In the genomic region with DNA sequence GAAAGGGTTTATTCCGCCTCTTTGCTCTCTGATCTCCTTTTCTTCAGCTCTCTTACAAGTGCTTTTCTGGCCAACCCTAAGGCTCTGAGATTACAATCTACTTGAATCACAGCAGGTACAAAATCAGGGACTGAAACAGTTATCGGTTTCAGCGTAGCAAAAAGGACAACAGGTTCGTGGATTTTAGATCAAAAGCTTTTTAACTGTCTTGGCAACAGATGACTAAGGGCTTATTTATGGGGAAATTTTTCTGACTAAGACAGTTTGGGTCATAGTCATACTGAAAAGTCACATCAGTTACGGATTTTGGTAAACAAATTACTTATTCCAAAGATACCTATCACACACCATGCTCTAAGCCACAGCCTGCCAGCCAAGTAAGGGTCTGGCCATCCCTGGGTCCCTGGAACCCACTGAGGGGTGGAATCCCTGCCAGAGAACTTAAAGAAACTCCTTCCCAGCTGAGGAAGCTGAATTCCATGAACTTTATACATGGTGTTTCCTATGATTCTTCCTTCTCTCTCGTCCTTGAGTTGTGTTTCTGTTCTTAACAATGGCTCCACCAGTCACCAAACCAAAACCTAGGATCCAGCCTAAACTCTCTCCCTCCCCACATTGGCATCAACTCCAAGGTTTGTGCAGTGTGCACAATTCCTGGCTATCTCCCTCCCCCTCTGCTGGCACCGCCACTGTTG, we compare ENCODE assay signal across 8 cellular contexts.
A peak's percentile ranks its signal among the peaks of the same experiment; 100 is the strongest.
DNase-seq lines count a peak whose midpoint lies in the region; ATAC-seq, FAIRE-seq and TF ChIP-seq lines count a peak whose summit lies in the region.

No MANE protein-coding gene starts in this region.

- ATAC-seq in GM18868 (IDR thresholded peaks at IDR 0.05; ENCODE audit: unreplicated experiment), result peak; percentile 56
- ATAC-seq in HG03280 (IDR thresholded peaks at IDR 0.05; ENCODE audit: unreplicated experiment), result peak; percentile 37
- no peak for ATAC-seq in WTC11

- H3K4me1 Mint-ChIP-seq in WTC11, result peaks cover 24% of the 10 kb centered on the region

- no peak overlapping the region for H3K27ac Mint-ChIP-seq in WTC11

- H3K27ac ChIP-seq in small intestine (ENCODE audit: low read depth in 1 of 2, low read length in 1 of 2), result peak overlapping the region in 1 of 2 donors; percentile 64

- WGBS in small intestine, 3 donors, result 28 to 45% (median 38%) methylated on average over 7 of the region's 7 CpGs

- H3K4me3 ChIP-seq in fibroblast of pulmonary artery (replicated peaks; ENCODE audit: low read depth, low read length), result peak overlapping the region; percentile 63
- no peak overlapping the region for H3K4me3 ChIP-seq in small intestine (ENCODE audit: low read depth in 1 of 2, low read length in 2 of 2)

- H3K4me3 Mint-ChIP-seq in WTC11, result peak overlapping the region; percentile 94

- DNase-seq in AML-193 (lab: John Stamatoyannopoulos, UW), result peak; percentile 18 to 30
- no peak for DNase-seq in WTC11 (ENCODE audit: low spot score)
- peak; percentile 45 for DNase-seq in fibroblast of pulmonary artery (ENCODE audit: low read depth)
- DNase-seq in small intestine, result peak; percentile 22
- DNase-seq in NCI-H82 treated with DMSO at 0.1 percent for 48 hours (lab: John Stamatoyannopoulos, UW; ENCODE audit: unreplicated experiment), result no peak
- no peak for DNase-seq in COLO668 (lab: John Stamatoyannopoulos, UW; ENCODE audit: unreplicated experiment)

- no peaks in the 10 kb centered on the region for H3K9me3 ChIP-seq in small intestine (ENCODE audit: control insufficient read depth, low read depth)

- no peaks in the 10 kb centered on the region for H3K9me3 Mint-ChIP-seq in WTC11

- H3K36me3 Mint-ChIP-seq in WTC11, result peaks cover 8% of the 10 kb centered on the region; the same call in 1 of the 2 replicates

- POLR2A ChIA-PET in WTC11 (lab: Charles Lee), result interaction anchor here (0.5 to 0.6 kb wide), 2 partner anchors 358 to 443 kb away, joined by 3 to 4 read pairs; no protein-coding TSS in a partner anchor

- H3K4me1 ChIP-seq in small intestine (ENCODE audit: control insufficient read depth in 2 of 2, insufficient read depth in 1 of 2, low read depth in 1 of 2, low read length in 1 of 2), result peaks cover 0 to 11% of the 10 kb centered on the region in 2 donors

- H3K27me3 Mint-ChIP-seq in WTC11 (ENCODE audit: low read depth), result peaks cover 31% of the 10 kb centered on the region

- TF ChIP-seq CTCF in WTC11 (IDR thresholded peaks at IDR 0.05) (no peak), fibroblast of pulmonary artery (IDR thresholded peaks at IDR 0.05; ENCODE audit: low read length, missing control alignments) (no peak)

- no peak for FAIRE-seq in small intestine (lab: Jason Lieb, UNC)

- no peaks in the 10 kb centered on the region for H3K36me3 ChIP-seq in small intestine (ENCODE audit: control insufficient read depth in 2 of 2, insufficient read depth in 2 of 2, low read length in 2 of 2)

- H3K27me3 ChIP-seq in small intestine (ENCODE audit: control insufficient read depth in 2 of 2, insufficient read depth in 2 of 2, low read length in 2 of 2), result no peaks in the 10 kb centered on the region

- CTCF ChIA-PET in WTC11 (lab: Charles Lee), result no interaction called here

TF ChIP-seq in WTC11, 78 proteins besides CTCF, POLR2A, EP300 and RAD21 (continues in another document):
- no peak for TF ChIP-seq GRHL2 (CRISPR knock-in tag; IDR thresholded peaks at IDR 0.05; ENCODE audit: insufficient replicate concordance, severe bottlenecking)
- TF ChIP-seq, protein P1, sequence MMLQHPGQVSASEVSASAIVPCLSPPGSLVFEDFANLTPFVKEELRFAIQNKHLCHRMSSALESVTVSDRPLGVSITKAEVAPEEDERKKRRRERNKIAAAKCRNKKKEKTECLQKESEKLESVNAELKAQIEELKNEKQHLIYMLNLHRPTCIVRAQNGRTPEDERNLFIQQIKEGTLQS (CRISPR knock-in tag; conservative IDR thresholded peaks at IDR 0.05), result no peak
- no peak for TF ChIP-seq RORB (CRISPR knock-in tag; IDR thresholded peaks at IDR 0.05)
- TF ChIP-seq NFATC4 (CRISPR knock-in tag; IDR thresholded peaks at IDR 0.05), result no peak
- no peak for TF ChIP-seq NFYB (CRISPR knock-in tag; conservative IDR thresholded peaks at IDR 0.05; ENCODE audit: low read depth)
- TF ChIP-seq TP53 (CRISPR knock-in tag; IDR thresholded peaks at IDR 0.05), result no peak
- TF ChIP-seq USF1 (CRISPR knock-in tag; IDR thresholded peaks at IDR 0.05), result no peak
- TF ChIP-seq TCF7 (CRISPR knock-in tag; IDR thresholded peaks at IDR 0.05; ENCODE audit: low read depth), result no peak
- no peak for TF ChIP-seq GTF2I (CRISPR knock-in tag; conservative IDR thresholded peaks at IDR 0.05)
- no peak for TF ChIP-seq ZNF121 (CRISPR knock-in tag; IDR thresholded peaks at IDR 0.05)
- no peak for TF ChIP-seq ZNF532 (CRISPR knock-in tag; IDR thresholded peaks at IDR 0.05; ENCODE audit: borderline replicate concordance)
- no peak for TF ChIP-seq CBFB (CRISPR knock-in tag; IDR thresholded peaks at IDR 0.05; ENCODE audit: low read depth)
- TF ChIP-seq, protein P2, sequence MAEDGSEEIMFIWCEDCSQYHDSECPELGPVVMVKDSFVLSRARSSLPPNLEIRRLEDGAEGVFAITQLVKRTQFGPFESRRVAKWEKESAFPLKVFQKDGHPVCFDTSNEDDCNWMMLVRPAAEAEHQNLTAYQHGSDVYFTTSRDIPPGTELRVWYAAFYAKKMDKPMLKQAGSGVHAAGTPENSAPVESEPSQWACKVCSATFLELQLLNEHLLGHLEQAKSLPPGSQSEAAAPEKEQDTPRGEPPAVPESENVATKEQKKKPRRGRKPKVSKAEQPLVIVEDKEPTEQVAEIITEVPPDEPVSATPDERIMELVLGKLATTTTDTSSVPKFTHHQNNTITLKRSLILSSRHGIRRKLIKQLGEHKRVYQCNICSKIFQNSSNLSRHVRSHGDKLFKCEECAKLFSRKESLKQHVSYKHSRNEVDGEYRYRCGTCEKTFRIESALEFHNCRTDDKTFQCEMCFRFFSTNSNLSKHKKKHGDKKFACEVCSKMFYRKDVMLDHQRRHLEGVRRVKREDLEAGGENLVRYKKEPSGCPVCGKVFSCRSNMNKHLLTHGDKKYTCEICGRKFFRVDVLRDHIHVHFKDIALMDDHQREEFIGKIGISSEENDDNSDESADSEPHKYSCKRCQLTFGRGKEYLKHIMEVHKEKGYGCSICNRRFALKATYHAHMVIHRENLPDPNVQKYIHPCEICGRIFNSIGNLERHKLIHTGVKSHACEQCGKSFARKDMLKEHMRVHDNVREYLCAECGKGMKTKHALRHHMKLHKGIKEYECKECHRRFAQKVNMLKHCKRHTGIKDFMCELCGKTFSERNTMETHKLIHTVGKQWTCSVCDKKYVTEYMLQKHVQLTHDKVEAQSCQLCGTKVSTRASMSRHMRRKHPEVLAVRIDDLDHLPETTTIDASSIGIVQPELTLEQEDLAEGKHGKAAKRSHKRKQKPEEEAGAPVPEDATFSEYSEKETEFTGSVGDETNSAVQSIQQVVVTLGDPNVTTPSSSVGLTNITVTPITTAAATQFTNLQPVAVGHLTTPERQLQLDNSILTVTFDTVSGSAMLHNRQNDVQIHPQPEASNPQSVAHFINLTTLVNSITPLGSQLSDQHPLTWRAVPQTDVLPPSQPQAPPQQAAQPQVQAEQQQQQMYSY (CRISPR knock-in tag; IDR thresholded peaks at IDR 0.05), result no peak
- TF ChIP-seq NR2C2 (CRISPR knock-in tag; IDR thresholded peaks at IDR 0.05), result no peak
- no peak for TF ChIP-seq FOXJ3 (CRISPR knock-in tag; IDR thresholded peaks at IDR 0.05; ENCODE audit: borderline replicate concordance)
- no peak for TF ChIP-seq SMAD3 (CRISPR knock-in tag; IDR thresholded peaks at IDR 0.05; ENCODE audit: borderline replicate concordance)

Comparison
In these comparisons a context has a peak if more than half of its experiments do, and no peak if none do; other contexts are left out.
1. DNase-seq: peak in AML-193 (2 of 2), fibroblast of pulmonary artery (single experiment) and small intestine (single experiment); none in WTC11 (single experiment), NCI-H82 treated with DMSO at 0.1 percent for 48 hours (single experiment) and COLO668 (single experiment).